Comparison of ENCODE assay signal across 29 cellular contexts in genomic region chr11:121800240-121800639, GRCh38.
DNase-seq lines count a peak whose midpoint lies in the region; ATAC-seq and TF ChIP-seq lines count a peak whose summit lies in the region.
"Had no signal": no experiment of that assay in that cellular context is flagged by ENCODE, and none has a peak within 500 bp of the region (broad histone marks: within the 10 kb centered on the region; RNA-seq: fewer than 3 reads in every experiment).

No MANE protein-coding gene starts in this region.

- H3K27me3 Mint-ChIP-seq in osteocyte (ENCODE audit: unreplicated experiment): no peaks in the 10 kb centered on the region

- H3K27me3 ChIP-seq in iPS-18a (ENCODE audit: control insufficient read depth, insufficient read depth, low read length): no peaks in the 10 kb centered on the region
- H3K27me3 ChIP-seq: foreskin keratinocyte, transverse colon had no signal

- no peak overlapping the region for H3K27ac Mint-ChIP-seq in osteocyte (ENCODE audit: unreplicated experiment)
- H3K27ac Mint-ChIP-seq: activated naive CD4-positive, alpha-beta T cell treated with anti-CD3 and anti-CD28 coated beads, Interleukin-2, amount 50 U/mL, for 72 hours; CD8-positive, alpha-beta T cell; HFFc6 had no signal

- H3K36me3 Mint-ChIP-seq in osteocyte (ENCODE audit: unreplicated experiment): no peaks in the 10 kb centered on the region
- H3K36me3 Mint-ChIP-seq: activated naive CD4-positive, alpha-beta T cell treated with anti-CD3 and anti-CD28 coated beads, Interleukin-2, amount 50 U/mL, for 72 hours; CD8-positive, alpha-beta T cell had no signal

- peaks cover 5% of the 10 kb centered on the region for H3K9me3 Mint-ChIP-seq in osteocyte (ENCODE audit: unreplicated experiment)
- H3K9me3 Mint-ChIP-seq: HFFc6 had no signal

- H3K4me3 ChIP-seq in iPS-18a (ENCODE audit: low read length): peak overlapping the region; percentile 41
- H3K4me3 ChIP-seq: lung, SK-N-MC, transverse colon had no signal

- peak overlapping the region; percentile 3 for H3K4me3 Mint-ChIP-seq in osteocyte (ENCODE audit: unreplicated experiment)
- H3K4me3 Mint-ChIP-seq: CD8-positive, alpha-beta T cell; HFFc6 had no signal

- ATAC-seq in GM21717 (IDR thresholded peaks at IDR 0.05; ENCODE audit: unreplicated experiment): no peak
- ATAC-seq: activated naive CD4-positive, alpha-beta T cell treated with anti-CD3 and anti-CD28 coated beads, Interleukin-2, amount 50 U/mL, for 72 hours; CD8-positive, alpha-beta T cell; foreskin keratinocyte had no signal

- H3K9me3 ChIP-seq in ES-I3 (ENCODE audit: control insufficient read depth, insufficient read depth, low read length) (peaks cover 9% of the 10 kb centered on the region; the same call in 1 of the 2 replicates), iPS-18a (ENCODE audit: control insufficient read depth, low read depth, low read length) (peaks cover 4% of the 10 kb centered on the region)
- H3K9me3 ChIP-seq: transverse colon had no signal

- H3K4me1 ChIP-seq in ES-I3 (ENCODE audit: insufficient read depth, low read length) (peaks cover 25% of the 10 kb centered on the region), iPS-18a (ENCODE audit: control insufficient read depth, low read depth, low read length) (peaks cover 38% of the 10 kb centered on the region)
- H3K4me1 ChIP-seq: foreskin keratinocyte had no signal

- H3K36me3 ChIP-seq in ES-I3 (ENCODE audit: insufficient read depth, low read length) (no peaks in the 10 kb centered on the region), iPS-18a (ENCODE audit: control insufficient read depth, low read depth, low read length) (no peaks in the 10 kb centered on the region)
- H3K36me3 ChIP-seq: transverse colon had no signal

- H3K27ac ChIP-seq in iPS-18a (ENCODE audit: low read length): peak overlapping the region; percentile 82
- H3K27ac ChIP-seq: foreskin keratinocyte, RWPE1, SK-N-MC, VCaP had no signal

- H3K4me1 Mint-ChIP-seq in osteocyte (ENCODE audit: unreplicated experiment): peaks cover 29% of the 10 kb centered on the region

- TF ChIP-seq CTCF in osteocyte (IDR thresholded peaks at IDR 0.05) (no peak), GM10248 (IDR thresholded peaks at IDR 0.05; ENCODE audit: control extremely low read depth, extremely low read depth, low read depth, missing control alignments) (no peak)

- CTCF ChIA-PET in GM10248 (lab: Yijun Ruan, JAX): no interaction called here

- POLR2A ChIA-PET in GM10248 (lab: Yijun Ruan, JAX): no interaction called here

- 0 out of 2 replicates have a peak overlapping the region, but pooled peaks have one; percentile 16 for H3K9ac ChIP-seq in ES-I3 (ENCODE audit: low read depth, low read length)
- no peak overlapping the region for H3K9ac ChIP-seq in iPS-18a (ENCODE audit: low read length)

- peak; percentile 62 for DNase-seq in astrocyte of the hippocampus (ENCODE audit: low read depth, low spot score)
- DNase-seq in osteocyte (ENCODE audit: extremely low spot score, unreplicated experiment): no peak
- DNase-seq in HT-29 (ENCODE audit: low spot score): no peak
- no peak for DNase-seq in GM10248 (ENCODE audit: extremely low spot score)
- no peak for DNase-seq in HCEC 1CT
- DNase-seq: activated CD4-positive, alpha-beta T cell treated with anti-CD3 and anti-CD28 coated beads, Interleukin-2, amount 50 U/mL, for 1 hour; AML-193; CD8-positive, alpha-beta T cell; cerebellar nuclear complex; effector CD4-positive, alpha-beta T cell; erythroblast; foreskin keratinocyte; HFFc6; NCI-H2081 treated with DMSO at 0.1 percent for 48 hours; NCI-H345; NCI-H774; occipital lobe; stimulated activated CD4-positive, alpha-beta T cell treated with anti-CD3 and anti-CD28 coated beads, Interleukin-4, amount 100 ng/mL, for 4 hours; stimulated activated naive CD4-positive, alpha-beta T cell; T-helper 2 cell; transverse colon had no signal
